Comparison of ENCODE assay signal across 13 cellular contexts in genomic region chr7:139768249-139768824, GRCh38. TPM values are rescaled to one million over a fixed set of nuclear protein-coding genes. Genes with fewer than 3 reads are reported as not detected.
A peak's percentile ranks its signal among the peaks of the same experiment; 100 is the strongest.
DNase-seq lines count a peak whose midpoint lies in the region; ATAC-seq and TF ChIP-seq lines count a peak whose summit lies in the region.
"Had no signal": no experiment of that assay in that cellular context is flagged by ENCODE, and none has a peak within 500 bp of the region (broad histone marks: within the 10 kb centered on the region; RNA-seq: fewer than 3 reads in every experiment).

No MANE protein-coding gene starts in this region.

- WGBS in endodermal cell (ENCODE audit: insufficient coverage in 1 of 2, insufficient read length in 1 of 2), 2 experiments: 91 to 95% methylated on average over 4 of the region's 4 CpGs

- H3K4me1 ChIP-seq in endodermal cell (ENCODE audit: control insufficient read depth, insufficient read depth, low read length) (no peaks in the 10 kb centered on the region), gastrocnemius medialis (peaks cover 46 to 50% of the 10 kb centered on the region in 2 donors), BE2C (no peaks in the 10 kb centered on the region)

- H3K4me3 Mint-ChIP-seq in activated CD4-positive, alpha-beta T cell treated with anti-CD3 and anti-CD28 coated beads for 36 hours: no peak overlapping the region
- H3K4me3 Mint-ChIP-seq in T-helper 1 cell treated with Interleukin-12 subunit alpha and Interleukin-12 subunit beta and Interleukin-4 antibody, amounts not matched to agents 30 μg/mL and 1 μg/mL, for 36 hours: peak overlapping the region; percentile 70
- H3K4me3 Mint-ChIP-seq in endodermal cell: no peak overlapping the region

- no peaks in the 10 kb centered on the region for H3K9me3 ChIP-seq in endodermal cell (ENCODE audit: control insufficient read depth, low read length)
- no peaks in the 10 kb centered on the region for H3K9me3 ChIP-seq in gastrocnemius medialis
- H3K9me3 ChIP-seq in BE2C: no peaks in the 10 kb centered on the region

- no peak for TF ChIP-seq POLR2A in gastrocnemius medialis (IDR thresholded peaks at IDR 0.05)

- in situ Hi-C loops in gastrocnemius medialis (cut with MboI; ENCODE audit: low sequenced_read_pairs in 4 of 4): loop anchor here in 2 of 4 donors (10.0 to 25.0 kb wide), 2 partner anchors 124 to 394 kb away; no protein-coding TSS in a partner anchor

- intact Hi-C loops in activated CD4-positive, alpha-beta T cell treated with anti-CD3 and anti-CD28 coated beads for 36 hours (cut with DNase I, micrococcal nuclease): no loop called here
- intact Hi-C loops in gastrocnemius medialis (cut with DNase I; ENCODE audit: low total_unique reads): no loop called here

- peaks cover 10% of the 10 kb centered on the region for H3K36me3 Mint-ChIP-seq in activated CD4-positive, alpha-beta T cell treated with anti-CD3 and anti-CD28 coated beads for 36 hours (ENCODE audit: low read depth)
- H3K36me3 Mint-ChIP-seq in T-helper 1 cell treated with Interleukin-12 subunit alpha and Interleukin-12 subunit beta and Interleukin-4 antibody, amounts not matched to agents 30 μg/mL and 1 μg/mL, for 36 hours (ENCODE audit: low read depth): peaks cover 30% of the 10 kb centered on the region
- H3K36me3 Mint-ChIP-seq in endodermal cell (ENCODE audit: low read depth): peaks cover 37% of the 10 kb centered on the region

- no peak overlapping the region for H3K27ac ChIP-seq in endodermal cell (ENCODE audit: low read depth, low read length)
- H3K27ac ChIP-seq in gastrocnemius medialis: peak overlapping the region in 3 of 4 donors; percentile 7 to 24 (median 17)
- H3K27ac ChIP-seq: 22Rv1, foreskin keratinocyte had no signal

- H3K4me3 ChIP-seq in endodermal cell (ENCODE audit: low read length) (no peak overlapping the region), gastrocnemius medialis (no peak overlapping the region), BE2C (ENCODE audit: low read depth, low read length) (no peak overlapping the region)
- H3K4me3 ChIP-seq: coronary artery had no signal

- TF ChIP-seq CTCF in endodermal cell (conservative IDR thresholded peaks at IDR 0.05) (no peak), gastrocnemius medialis (IDR thresholded peaks at IDR 0.05 in 4 of 5, conservative IDR thresholded peaks at IDR 0.05 in 1 of 5) (no peak), BE2C (IDR thresholded peaks at IDR 0.05; ENCODE audit: low read depth, low read length) (no peak)

- H3K9me3 Mint-ChIP-seq in activated CD4-positive, alpha-beta T cell treated with anti-CD3 and anti-CD28 coated beads for 36 hours (ENCODE audit: low read depth): no peaks in the 10 kb centered on the region
- H3K9me3 Mint-ChIP-seq in T-helper 1 cell treated with Interleukin-12 subunit alpha and Interleukin-12 subunit beta and Interleukin-4 antibody, amounts not matched to agents 30 μg/mL and 1 μg/mL, for 36 hours: no peaks in the 10 kb centered on the region
- H3K9me3 Mint-ChIP-seq in endodermal cell: no peaks in the 10 kb centered on the region

- no peaks in the 10 kb centered on the region for H3K27me3 Mint-ChIP-seq in activated CD4-positive, alpha-beta T cell treated with anti-CD3 and anti-CD28 coated beads for 36 hours
- H3K27me3 Mint-ChIP-seq in T-helper 1 cell treated with Interleukin-12 subunit alpha and Interleukin-12 subunit beta and Interleukin-4 antibody, amounts not matched to agents 30 μg/mL and 1 μg/mL, for 36 hours (ENCODE audit: low read depth): no peaks in the 10 kb centered on the region
- no peaks in the 10 kb centered on the region for H3K27me3 Mint-ChIP-seq in endodermal cell (ENCODE audit: insufficient read depth)

- no peak for ATAC-seq in activated CD4-positive, alpha-beta T cell treated with anti-CD3 and anti-CD28 coated beads for 36 hours
- ATAC-seq in gastrocnemius medialis: no peak
- ATAC-seq in HG03354 (IDR thresholded peaks at IDR 0.05; ENCODE audit: poor library complexity, severe bottlenecking, unreplicated experiment): no peak
- ATAC-seq: foreskin keratinocyte had no signal

- no peak for DNase-seq in activated CD4-positive, alpha-beta T cell treated with anti-CD3 and anti-CD28 coated beads for 36 hours
- no peak for DNase-seq in activated CD4-positive, alpha-beta T cell treated with anti-CD3 and anti-CD28 coated beads for 4 hours
- DNase-seq in endodermal cell (peak; percentile 43), gastrocnemius medialis (no peak), GM03348 (ENCODE audit: low spot score) (no peak), BE2C (no peak)
- DNase-seq: activated effector memory CD4-positive, alpha-beta T cell treated with anti-CD3 and anti-CD28 coated beads, Interleukin-2, amount 50 U/mL, for 16 hours; foreskin keratinocyte; NCI-H2171 treated with DMSO at 0.1 percent for 48 hours had no signal

- H3K36me3 ChIP-seq in endodermal cell (ENCODE audit: control insufficient read depth, insufficient read depth, low read length) (peaks cover 61% of the 10 kb centered on the region), gastrocnemius medialis (peaks cover 0 to 9% of the 10 kb centered on the region in 2 donors), BE2C (no peaks in the 10 kb centered on the region)

- peaks cover 76% of the 10 kb centered on the region for H3K4me1 Mint-ChIP-seq in activated CD4-positive, alpha-beta T cell treated with anti-CD3 and anti-CD28 coated beads for 36 hours
- peaks cover 52% of the 10 kb centered on the region for H3K4me1 Mint-ChIP-seq in T-helper 1 cell treated with Interleukin-12 subunit alpha and Interleukin-12 subunit beta and Interleukin-4 antibody, amounts not matched to agents 30 μg/mL and 1 μg/mL, for 36 hours (ENCODE audit: low read depth)
- peaks cover 34% of the 10 kb centered on the region for H3K4me1 Mint-ChIP-seq in endodermal cell

- POLR2A ChIA-PET in activated CD4-positive, alpha-beta T cell treated with anti-CD3 and anti-CD28 coated beads for 36 hours (lab: Charles Lee): interaction anchor here (0.6 to 1.4 kb wide), 3 partner anchors 88 to 180 kb away, joined by 3 to 8 read pairs (median 6); no protein-coding TSS in a partner anchor

- no peaks in the 10 kb centered on the region for H3K27me3 ChIP-seq in endodermal cell (ENCODE audit: control insufficient read depth, insufficient read depth, low read length, poor library complexity, severe bottlenecking)
- no peaks in the 10 kb centered on the region for H3K27me3 ChIP-seq in gastrocnemius medialis
- H3K27me3 ChIP-seq in BE2C: no peaks in the 10 kb centered on the region
- H3K27me3 ChIP-seq: foreskin keratinocyte had no signal

- no peak overlapping the region for H3K9ac ChIP-seq in endodermal cell (ENCODE audit: extremely low read depth, low read length, poor library complexity, severe bottlenecking)

- CTCF ChIA-PET in activated CD4-positive, alpha-beta T cell treated with anti-CD3 and anti-CD28 coated beads for 36 hours (lab: Charles Lee): interaction anchor here (0.6 to 2.5 kb wide), 7 partner anchors 13 to 605 kb away, joined by 3 to 6 read pairs (median 3); no protein-coding TSS in a partner anchor

- H3K27ac Mint-ChIP-seq in activated CD4-positive, alpha-beta T cell treated with anti-CD3 and anti-CD28 coated beads for 36 hours: peak overlapping the region; percentile 80
- peak overlapping the region; percentile 90 for H3K27ac Mint-ChIP-seq in T-helper 1 cell treated with Interleukin-12 subunit alpha and Interleukin-12 subunit beta and Interleukin-4 antibody, amounts not matched to agents 30 μg/mL and 1 μg/mL, for 36 hours
- no peak overlapping the region for H3K27ac Mint-ChIP-seq in endodermal cell

RNA-seq across cellular contexts. Expression of gene HIPK2, which starts 9.5 kb away (rescaled TPM):
- total RNA-seq in activated CD4-positive, alpha-beta T cell treated with anti-CD3 and anti-CD28 coated beads for 36 hours: 10 to 100 TPM; 23.9 to 36.2 TPM
- total RNA-seq in endodermal cell (100 to 1,000 TPM in 1 of 2 donors, 10 to 100 TPM in 1; 95.1 to 125 TPM), gastrocnemius medialis (10 to 100 TPM; 30.5 to 77.4 (median 58.9) TPM)
- polyA plus RNA-seq in endodermal cell (2013, experiment 1 of 2): 32.0 TPM
- 35.9 TPM for polyA plus RNA-seq in endodermal cell (2013, experiment 2 of 2)
- polyA plus RNA-seq in BE2C (2012; ENCODE audit: insufficient read depth, insufficient read length, low read depth): 5.3 TPM
